Comparison of ENCODE assay signal across 13 cellular contexts in the genomic region with DNA sequence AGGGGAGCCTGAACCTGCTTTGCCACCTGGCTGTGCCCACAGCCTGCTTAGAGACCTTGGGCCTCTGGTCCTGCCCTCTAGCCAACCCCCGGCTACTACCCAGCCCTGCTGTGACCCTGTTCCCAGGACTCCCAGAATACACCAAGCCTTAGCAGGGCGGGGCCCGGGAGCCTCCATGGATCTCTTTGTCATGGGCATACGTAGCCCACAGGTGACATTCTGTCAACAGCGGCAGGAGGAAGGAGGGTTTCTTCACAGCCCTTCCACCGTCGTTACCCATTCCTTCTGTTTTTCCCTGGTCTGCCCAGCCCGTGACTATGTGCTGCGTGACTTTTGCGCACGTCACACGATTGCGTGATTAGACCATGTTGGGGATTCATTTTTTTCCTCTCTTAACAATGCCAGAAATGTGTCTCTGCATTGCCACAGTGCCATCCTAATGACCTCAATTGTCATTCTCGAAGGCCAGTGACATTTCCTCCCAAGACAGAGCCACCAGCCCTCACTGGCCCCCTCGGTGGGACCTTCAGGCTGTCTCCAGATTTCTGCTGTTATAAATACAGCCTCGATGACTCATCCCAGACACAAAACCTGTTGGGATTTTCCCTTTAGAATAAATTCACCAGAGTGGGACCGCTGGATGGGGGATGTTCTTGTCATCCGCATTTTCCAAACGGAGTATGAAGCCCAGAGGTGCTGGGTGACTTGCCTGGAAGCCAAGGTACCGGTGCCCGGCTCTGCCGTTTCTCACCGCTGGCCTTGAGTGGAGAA. TPM values are rescaled to one million over a fixed set of nuclear protein-coding genes. Genes with fewer than 3 reads are reported as not detected.
DNase-seq lines count a peak whose midpoint lies in the region; ATAC-seq and TF ChIP-seq lines count a peak whose summit lies in the region.
"Had no signal": no experiment of that assay in that cellular context is flagged by ENCODE, and none has a peak within 500 bp of the region (broad histone marks: within the 10 kb centered on the region; RNA-seq: fewer than 3 reads in every experiment).

No MANE protein-coding gene starts in this region.

- no peaks in the 10 kb centered on the region for H3K79me2 ChIP-seq in HCT116 (ENCODE audit: insufficient read depth, low read length)

- no peak for DNase-seq in HCT116 (ENCODE audit: low read depth, low spot score)
- peak; percentile 66 for DNase-seq in adipocyte (ENCODE audit: low read depth)
- peak; percentile 35 for DNase-seq in fibroblast of peridontal ligament (ENCODE audit: extremely low read depth)
- peak; percentile 57 for DNase-seq in superior temporal gyrus (ENCODE audit: extremely low spot score)
- no peak for DNase-seq in NCI-H69 (lab: John Stamatoyannopoulos, UW)
- DNase-seq in uterus = no peak
- DNase-seq in stimulated activated CD4-positive, alpha-beta T cell treated with anti-CD3 and anti-CD28 coated beads, Interleukin-2, amount 100 ng/mL, for 24 hours = no peak
- DNase-seq: activated CD8-positive, alpha-beta T cell treated with anti-CD3 and anti-CD28 coated beads, Interleukin-2, amount 10 ng/mL, durations not matched to agents 7 days and 5 days; activated naive CD8-positive, alpha-beta T cell treated with anti-CD3 and anti-CD28 coated beads, Interleukin-2, amount 10 ng/mL, durations not matched to agents 7 days and 5 days; NK-92 treated with Interleukin-12 subunit alpha and Interleukin-12 subunit beta, amount 100 ng/mL, for 24 hours had no signal

- POLR2A ChIA-PET in HCT116 (lab: Charles Lee) = interaction anchor here (0.8 kb wide), 1 partner anchor 24 kb away, joined by 3 read pairs; no protein-coding TSS in a partner anchor

- H3K36me3 ChIP-seq in HCT116 (ENCODE audit: control insufficient read depth in 1 of 2, insufficient read depth in 2 of 2, low read length in 2 of 2) (no peaks in the 10 kb centered on the region), adipocyte (ENCODE audit: control insufficient read depth, insufficient read depth, low read length, severe bottlenecking) (no peaks in the 10 kb centered on the region), uterus (no peaks in the 10 kb centered on the region)

- H3K9ac ChIP-seq in HCT116 (ENCODE audit: low read length) (peak overlapping the region; percentile 25), adipocyte (ENCODE audit: low read length) (no peak overlapping the region)

- intact Hi-C loops in HCT116 (cut with micrococcal nuclease) (no loop called here), uterus (cut with DNase I; ENCODE audit: low total_unique reads) (no loop called here)

- H3K4me1 ChIP-seq in HCT116 (ENCODE audit: control insufficient read depth in 1 of 2, insufficient read depth in 2 of 2, low read length in 2 of 2) (peaks cover 28 to 37% of the 10 kb centered on the region in 2 experiments), adipocyte (ENCODE audit: control insufficient read depth, insufficient read depth, low read length) (peaks cover 26% of the 10 kb centered on the region), uterus (no peaks in the 10 kb centered on the region)

- H3K27me3 ChIP-seq in HCT116 (ENCODE audit: insufficient read depth, low read length) (no peaks in the 10 kb centered on the region), adipocyte (replicated peaks; ENCODE audit: control insufficient read depth, insufficient read depth, low read length) (peaks cover 4% of the 10 kb centered on the region), uterus (no peaks in the 10 kb centered on the region)

- H3K9me3 ChIP-seq in HCT116 (ENCODE audit: control insufficient read depth in 1 of 2, insufficient read depth in 1 of 2, low read depth in 1 of 2, low read length in 2 of 2) (no peaks in the 10 kb centered on the region), adipocyte (ENCODE audit: control insufficient read depth, low read length) (no peaks in the 10 kb centered on the region), uterus (no peaks in the 10 kb centered on the region)

- CTCF ChIA-PET in HCT116 (lab: Charles Lee) = interaction anchor here (0.6 to 1.2 kb wide), 2 partner anchors 10 to 354 kb away, joined by 3 read pairs; no protein-coding TSS in a partner anchor

- H3K4me2 ChIP-seq in HCT116 (ENCODE audit: low read length) = peak overlapping the region; percentile 47

- no peak for TF ChIP-seq RAD21 in HCT116 (IDR thresholded peaks at IDR 0.05; ENCODE audit: low read depth)

- no peaks in the 10 kb centered on the region for H3K9me2 ChIP-seq in HCT116 (ENCODE audit: insufficient read depth)

- peak; percentile 31; the same call in 1 of the 2 replicates for ATAC-seq in HCT116
- ATAC-seq: activated CD8-positive, alpha-beta T cell treated with anti-CD3 and anti-CD28 coated beads, Interleukin-2, amount 10 ng/mL, durations not matched to agents 7 days and 5 days had no signal

- H2AFZ ChIP-seq in HCT116 (ENCODE audit: low read depth, low read length, poor library complexity, severe bottlenecking) = no peak overlapping the region

- RAD21 ChIA-PET in HCT116 (lab: Charles Lee; ENCODE audit: low non-redundant PET in 1 of 2, low total read pairs in 2 of 2, uncharacterized antibody in 2 of 2, unreplicated experiment in 2 of 2) = interaction anchor here in 1 of 2 experiments (0.7 kb wide), 1 partner anchor 47 kb away, joined by 3 read pairs; no protein-coding TSS in a partner anchor

- H3K4me3 ChIP-seq in HCT116 (replicated peaks in 1 of 2; ENCODE audit: low read depth in 1 of 2, low read length in 2 of 2) (no peak overlapping the region), adipocyte (ENCODE audit: low read length) (no peak overlapping the region), uterus (no peak overlapping the region)

- no TSS peak for BruUV-seq in HCT116 (replicated peaks; lab: Mats Ljungman, UMichigan)

- no peaks in the 10 kb centered on the region for H4K20me1 ChIP-seq in HCT116 (ENCODE audit: insufficient read depth)

- no peak overlapping the region for H3K27ac ChIP-seq in HCT116 (ENCODE audit: low read depth, low read length)
- peak overlapping the region in 1 of 2 donors; percentile 25 for H3K27ac ChIP-seq in uterus

- TF ChIP-seq POLR2A in HCT116 (IDR thresholded peaks at IDR 0.05; ENCODE audit: borderline replicate concordance, extremely low read depth, insufficient read depth, insufficient read length) (no peak), uterus (IDR thresholded peaks at IDR 0.05) (no peak)

- TF ChIP-seq CTCF in HCT116 (IDR thresholded peaks at IDR 0.05 in 2 of 3, conservative IDR thresholded peaks at IDR 0.05 in 1 of 3; ENCODE audit: borderline replicate concordance in 1 of 3, insufficient read depth in 1 of 3, low read depth in 2 of 3, low read length in 2 of 3) (no peak), uterus (IDR thresholded peaks at IDR 0.05) (no peak)

TF ChIP-seq in HCT116, 20 proteins besides CTCF, POLR2A, EP300 and RAD21:
- TF ChIP-seq, protein P1, sequence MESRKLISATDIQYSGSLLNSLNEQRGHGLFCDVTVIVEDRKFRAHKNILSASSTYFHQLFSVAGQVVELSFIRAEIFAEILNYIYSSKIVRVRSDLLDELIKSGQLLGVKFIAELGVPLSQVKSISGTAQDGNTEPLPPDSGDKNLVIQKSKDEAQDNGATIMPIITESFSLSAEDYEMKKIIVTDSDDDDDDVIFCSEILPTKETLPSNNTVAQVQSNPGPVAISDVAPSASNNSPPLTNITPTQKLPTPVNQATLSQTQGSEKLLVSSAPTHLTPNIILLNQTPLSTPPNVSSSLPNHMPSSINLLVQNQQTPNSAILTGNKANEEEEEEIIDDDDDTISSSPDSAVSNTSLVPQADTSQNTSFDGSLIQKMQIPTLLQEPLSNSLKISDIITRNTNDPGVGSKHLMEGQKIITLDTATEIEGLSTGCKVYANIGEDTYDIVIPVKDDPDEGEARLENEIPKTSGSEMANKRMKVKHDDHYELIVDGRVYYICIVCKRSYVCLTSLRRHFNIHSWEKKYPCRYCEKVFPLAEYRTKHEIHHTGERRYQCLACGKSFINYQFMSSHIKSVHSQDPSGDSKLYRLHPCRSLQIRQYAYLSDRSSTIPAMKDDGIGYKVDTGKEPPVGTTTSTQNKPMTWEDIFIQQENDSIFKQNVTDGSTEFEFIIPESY (IDR thresholded peaks at IDR 0.05; ENCODE audit: extremely low read depth, insufficient replicate concordance, low read length) = no peak
- no peak for TF ChIP-seq ZFX (IDR thresholded peaks at IDR 0.05)
- no peak for TF ChIP-seq TCF7L2 (IDR thresholded peaks at IDR 0.05; ENCODE audit: borderline replicate concordance, extremely low read depth, insufficient read depth, insufficient read length)
- TF ChIP-seq CEBPB (IDR thresholded peaks at IDR 0.05; ENCODE audit: low read depth) = no peak
- TF ChIP-seq ELF1 (IDR thresholded peaks at IDR 0.05; ENCODE audit: borderline replicate concordance, low read depth) = no peak
- TF ChIP-seq YY1 (IDR thresholded peaks at IDR 0.05; ENCODE audit: extremely low read depth, insufficient replicate concordance, low read depth, low read length) = no peak
- no peak for TF ChIP-seq EZH2phosphoT487 (IDR thresholded peaks at IDR 0.05; ENCODE audit: borderline replicate concordance)
- no peak for TF ChIP-seq POLR2AphosphoS5 (IDR thresholded peaks at IDR 0.05; ENCODE audit: low read depth, low read length)
- TF ChIP-seq JUND (IDR thresholded peaks at IDR 0.05) = no peak
- TF ChIP-seq ZNF274 (IDR thresholded peaks at IDR 0.05; ENCODE audit: low read depth, low read length) = no peak
TF ChIP-seq in HCT116: peak in this region for 0.

RNA-seq across cellular contexts. Expression of a gene that starts 9.0 kb away (rescaled TPM):
- total RNA-seq in HCT116 (2021; ENCODE audit: unreplicated experiment) = 4.3 TPM
- polyA plus RNA-seq in HCT116 (2012) = 4.7 and 4.8 TPM in 2 replicates
- under 1 TPM in 2 of 4 donors, not detected in 2; 0.55 to 0.61 TPM for total RNA-seq in uterus
- total RNA-seq: activated CD8-positive, alpha-beta T cell treated with anti-CD3 and anti-CD28 coated beads, Interleukin-2, amount 10 ng/mL, durations not matched to agents 7 days and 5 days; activated naive CD8-positive, alpha-beta T cell treated with anti-CD3 and anti-CD28 coated beads, Interleukin-2, amount 10 ng/mL, durations not matched to agents 7 days and 5 days; pulmonary artery endothelial cell; T-helper 2 cell treated with Interferon-gamma antibody and Interleukin-4, amounts not matched to agents 100 ng/mL and 5 ng/mL, for 36 hours had no signal

RNA-seq across cellular contexts. Expression of a gene that starts 24.7 kb away (rescaled TPM):
- total RNA-seq in HCT116 (2021; ENCODE audit: unreplicated experiment) (42.0 TPM), uterus (10 to 100 TPM in 2 of 4 donors, 1 to 10 TPM in 2; 9.4 to 23.6 (median 10.4) TPM)
- polyA plus RNA-seq in HCT116 (2012) = 49.9 and 56.0 TPM in 2 replicates
- total RNA-seq: activated CD8-positive, alpha-beta T cell treated with anti-CD3 and anti-CD28 coated beads, Interleukin-2, amount 10 ng/mL, durations not matched to agents 7 days and 5 days; T-helper 2 cell treated with Interferon-gamma antibody and Interleukin-4, amounts not matched to agents 100 ng/mL and 5 ng/mL, for 36 hours had no signal

RNA-seq across cellular contexts. Expression of a gene that starts 56.9 kb away (rescaled TPM):
- total RNA-seq in HCT116 (2021; ENCODE audit: unreplicated experiment) = 0.25 TPM
- 0.25 and 0.50 TPM in 2 replicates for polyA plus RNA-seq in HCT116 (2012)
- not detected for total RNA-seq in uterus
- total RNA-seq: activated CD8-positive, alpha-beta T cell treated with anti-CD3 and anti-CD28 coated beads, Interleukin-2, amount 10 ng/mL, durations not matched to agents 7 days and 5 days; activated naive CD8-positive, alpha-beta T cell treated with anti-CD3 and anti-CD28 coated beads, Interleukin-2, amount 10 ng/mL, durations not matched to agents 7 days and 5 days; mononuclear cell; pulmonary artery endothelial cell; T-helper 2 cell treated with Interferon-gamma antibody and Interleukin-4, amounts not matched to agents 100 ng/mL and 5 ng/mL, for 36 hours had no signal

Comparison
In these comparisons a context has a peak if more than half of its experiments do, and no peak if none do; other contexts are left out.
1. DNase-seq: peak in adipocyte (single experiment), fibroblast of peridontal ligament (single experiment) and superior temporal gyrus (single experiment); none in HCT116 (single experiment), NCI-H69 (single experiment), uterus (0 of 2) and stimulated activated CD4-positive, alpha-beta T cell treated with anti-CD3 and anti-CD28 coated beads, Interleukin-2, amount 100 ng/mL, for 24 hours (0 of 2).